3 cellular contexts compared by ENCODE assay signal in genomic region chr14:104891664-104892500, GRCh38.
A peak's percentile ranks its signal among the peaks of the same experiment; 100 is the strongest.
TF ChIP-seq lines count a peak whose summit lies in the region.

No MANE protein-coding gene starts in this region.

TF ChIP-seq in SK-N-SH, 30 proteins besides CTCF, POLR2A, EP300 and RAD21:
- TF ChIP-seq RFX5 (IDR thresholded peaks at IDR 0.05; ENCODE audit: low read length) (no peak), GABPA (IDR thresholded peaks at IDR 0.05; ENCODE audit: low read depth) (no peak), TAF1 (IDR thresholded peaks at IDR 0.05; ENCODE audit: borderline replicate concordance, low read depth, low read length) (no peak), RCOR1 (IDR thresholded peaks at IDR 0.05; ENCODE audit: low read length) (no peak), SIN3A (IDR thresholded peaks at IDR 0.05; ENCODE audit: borderline replicate concordance, low read depth, low read length) (no peak), SMC3 (IDR thresholded peaks at IDR 0.05; ENCODE audit: low read depth, low read length) (no peak), USF1 (IDR thresholded peaks at IDR 0.05; ENCODE audit: borderline replicate concordance, low read depth) (no peak), PBX3 (IDR thresholded peaks at IDR 0.05) (no peak), NFIC (IDR thresholded peaks at IDR 0.05; ENCODE audit: borderline replicate concordance) (no peak), EZH2phosphoT487 (IDR thresholded peaks at IDR 0.05; ENCODE audit: borderline replicate concordance, low read depth) (no peak), NRF1 (IDR thresholded peaks at IDR 0.05; ENCODE audit: low read depth, low read length) (no peak), POLR2AphosphoS5 (IDR thresholded peaks at IDR 0.05; ENCODE audit: low read depth, low read length) (no peak)

TF ChIP-seq in SK-N-SH treated with all-trans-retinoic acid at 6 μM for 48 hours, 23 proteins besides CTCF, POLR2A, EP300 and RAD21:
- TF ChIP-seq ZC3H10 (CRISPR knock-in tag; IDR thresholded peaks at IDR 0.05) (no peak), ZNF70 (CRISPR knock-in tag; IDR thresholded peaks at IDR 0.05) (no peak)

TF ChIP-seq in K562, 482 proteins besides CTCF, POLR2A, EP300 and RAD21:
- TF ChIP-seq CBX5 (IDR thresholded peaks at IDR 0.05; ENCODE audit: borderline replicate concordance, low read depth) (no peak), TBP (optimal IDR thresholded peaks at IDR 0.05; ENCODE audit: low read depth, low read length) (no peak), POLR2G (IDR thresholded peaks at IDR 0.05; ENCODE audit: low read depth, low read length) (peak; percentile 29; the same call in 1 of the 2 replicates)
